ENCODE assay signal across 1 cellular context in genomic region chr1:109096110-109096509, GRCh38.
TF ChIP-seq lines count a peak whose summit lies in the region.

No MANE protein-coding gene starts in this region.

TF ChIP-seq in HepG2, 621 proteins besides CTCF, POLR2A, EP300 and RAD21:
- no peak for TF ChIP-seq ZBTB20 (CRISPR knock-in tag; IDR thresholded peaks at IDR 0.05; ENCODE audit: borderline replicate concordance, low read depth)
- TF ChIP-seq NR2C2 (CRISPR knock-in tag; IDR thresholded peaks at IDR 0.05; ENCODE audit: borderline replicate concordance): no peak
- TF ChIP-seq ATF2 (CRISPR knock-in tag; IDR thresholded peaks at IDR 0.05): no peak
- no peak for TF ChIP-seq KLF9 (CRISPR knock-in tag; IDR thresholded peaks at IDR 0.05; ENCODE audit: low read depth)
- no peak for TF ChIP-seq POLR2G (IDR thresholded peaks at IDR 0.05; ENCODE audit: low read depth, low read length)
- no peak for TF ChIP-seq ZNF724P (CRISPR knock-in tag; IDR thresholded peaks at IDR 0.05; ENCODE audit: borderline replicate concordance)
- no peak for TF ChIP-seq TRAFD1 (CRISPR knock-in tag; IDR thresholded peaks at IDR 0.05; ENCODE audit: borderline replicate concordance)
- TF ChIP-seq RBFOX2 (IDR thresholded peaks at IDR 0.05; ENCODE audit: low read depth, low read length): no peak
- no peak for TF ChIP-seq TOE1 (CRISPR knock-in tag; IDR thresholded peaks at IDR 0.05)
- no peak for TF ChIP-seq PITX1 (CRISPR knock-in tag; IDR thresholded peaks at IDR 0.05)
- TF ChIP-seq THRA (CRISPR knock-in tag; IDR thresholded peaks at IDR 0.05; ENCODE audit: borderline replicate concordance): no peak
- no peak for TF ChIP-seq SNAPC4 (CRISPR knock-in tag; IDR thresholded peaks at IDR 0.05)
- no peak for TF ChIP-seq SAFB2 (CRISPR knock-in tag; IDR thresholded peaks at IDR 0.05; ENCODE audit: borderline replicate concordance, low read depth)
- TF ChIP-seq ZBTB38 (CRISPR knock-in tag; IDR thresholded peaks at IDR 0.05): no peak
- no peak for TF ChIP-seq KDM5A (IDR thresholded peaks at IDR 0.05; ENCODE audit: borderline replicate concordance, low read length)
- TF ChIP-seq FLYWCH1 (CRISPR knock-in tag; IDR thresholded peaks at IDR 0.05): no peak
- no peak for TF ChIP-seq ZNF547 (CRISPR knock-in tag; IDR thresholded peaks at IDR 0.05)
- TF ChIP-seq ZFP36 (IDR thresholded peaks at IDR 0.05; ENCODE audit: borderline replicate concordance, low read depth, low read length, partially characterized antibody): no peak
TF ChIP-seq in HepG2: peak in this region for 0.
